In genomic region chr1:232628335-232629214, GRCh38 we compare ENCODE assay signal across 9 cellular contexts. TPM values are rescaled to one million over a fixed set of nuclear protein-coding genes. Genes with fewer than 3 reads are reported as not detected.
DNase-seq lines count a peak whose midpoint lies in the region; ATAC-seq, FAIRE-seq and TF ChIP-seq lines count a peak whose summit lies in the region.
"Had no signal": no experiment of that assay in that cellular context is flagged by ENCODE, and none has a peak within 500 bp of the region (broad histone marks: within the 10 kb centered on the region; RNA-seq: fewer than 3 reads in every experiment).

No MANE protein-coding gene starts in this region.

- no peak overlapping the region for H3K27ac ChIP-seq in GM12878 (ENCODE audit: control insufficient read depth, insufficient read depth)

- BruUV-seq in GM12878 (replicated peaks; lab: Mats Ljungman, UMichigan), result no TSS peak

- ATAC-seq in GM12878 (no peak), GM21825 (IDR thresholded peaks at IDR 0.05; ENCODE audit: unreplicated experiment) (no peak), GM21528 (IDR thresholded peaks at IDR 0.05; ENCODE audit: low FRiP score, unreplicated experiment) (no peak)
- no peak for ATAC-seq in stimulated activated naive CD8-positive, alpha-beta T cell treated with anti-CD3 and anti-CD28 coated beads, Interleukin-15, amount 100 ng/mL, for 72 hours

- 37% methylated on average over 11 of the region's 11 CpGs for WGBS in GM12878 (ENCODE audit: insufficient coverage, insufficient replicate concordance, low lambda C conversion rate, missing lambda C conversion rate)

- in situ Hi-C loops in GM12878 (cut with MboI), result no loop called here

- no peaks in the 10 kb centered on the region for H4K20me1 ChIP-seq in GM12878 (ENCODE audit: control insufficient read depth, insufficient read depth)

- no peak overlapping the region for H3K4me2 ChIP-seq in GM12878 (ENCODE audit: control insufficient read depth, insufficient read depth)

- TF ChIP-seq POLR2A in GM12878 (IDR thresholded peaks at IDR 0.05; ENCODE audit: low read depth, low read length), result no peak

- peak overlapping the region; percentile 81 to 95 for H3K27ac Mint-ChIP-seq in stimulated activated naive CD8-positive, alpha-beta T cell treated with anti-CD3 and anti-CD28 coated beads, Interleukin-15, amount 100 ng/mL, for 72 hours

- H3K4me1 Mint-ChIP-seq in stimulated activated naive CD8-positive, alpha-beta T cell treated with anti-CD3 and anti-CD28 coated beads, Interleukin-15, amount 100 ng/mL, for 72 hours, result peaks cover 34% of the 10 kb centered on the region

- RAD21 ChIA-PET in GM12878 (lab: Charles Lee; ENCODE audit: unreplicated experiment), result no interaction called here

- no peaks in the 10 kb centered on the region for H3K9me3 ChIP-seq in GM12878 (replicated peaks; ENCODE audit: control insufficient read depth, insufficient read depth, low read length)

- FAIRE-seq in GM12878 (lab: Jason Lieb, UNC) (no peak), islet of Langerhans (lab: Jason Lieb, UNC) (peak; percentile 96)
- FAIRE-seq: G401.6 had no signal

- TF ChIP-seq RAD21 in GM12878 (IDR thresholded peaks at IDR 0.05; ENCODE audit: insufficient read depth, low read depth, low read length), result 0 out of 2 replicates have a peak, but pooled peaks have one; percentile 16

- no peaks in the 10 kb centered on the region for H3K9me3 Mint-ChIP-seq in stimulated activated naive CD8-positive, alpha-beta T cell treated with anti-CD3 and anti-CD28 coated beads, Interleukin-15, amount 100 ng/mL, for 72 hours

- no peak overlapping the region for H2AFZ ChIP-seq in GM12878 (ENCODE audit: control insufficient read depth, low read depth, low read length)

- no peaks in the 10 kb centered on the region for H3K4me1 ChIP-seq in GM12878 (ENCODE audit: control insufficient read depth, insufficient read depth, low read length)

- SMC1A ChIA-PET in GM12878 (lab: Charles Lee; ENCODE audit: uncharacterized antibody, unreplicated experiment), result no interaction called here

- 0 out of 6 replicates have a peak, but pooled peaks of 1 of the 3 experiments have one; percentile 3 for TF ChIP-seq CTCF in GM12878 (IDR thresholded peaks at IDR 0.05 in 2 of 3, conservative IDR thresholded peaks at IDR 0.05 in 1 of 3; ENCODE audit: control insufficient read depth in 2 of 3, extremely low read depth in 1 of 3, insufficient read depth in 1 of 3, low read depth in 3 of 3, low read length in 3 of 3)

- no peaks in the 10 kb centered on the region for H3K36me3 ChIP-seq in GM12878 (ENCODE audit: control insufficient read depth in 2 of 2, insufficient read depth in 2 of 2, low read length in 1 of 2)

- no peak overlapping the region for H3K9ac ChIP-seq in GM12878 (ENCODE audit: control insufficient read depth, insufficient read depth, low read length)

- peak overlapping the region; percentile 92 to 94 for H3K4me3 Mint-ChIP-seq in stimulated activated naive CD8-positive, alpha-beta T cell treated with anti-CD3 and anti-CD28 coated beads, Interleukin-15, amount 100 ng/mL, for 72 hours

- H3K27me3 ChIP-seq in GM12878 (replicated peaks in 1 of 2; ENCODE audit: control insufficient read depth in 2 of 2, insufficient read depth in 2 of 2, low read length in 1 of 2), result peaks cover 2 to 22% of the 10 kb centered on the region in 2 experiments; a peak in 3 of 4 replicates

- intact Hi-C loops in GM12878 (cut with micrococcal nuclease; ENCODE audit: unreplicated experiment), result no loop called here

- H3K27me3 Mint-ChIP-seq in stimulated activated naive CD8-positive, alpha-beta T cell treated with anti-CD3 and anti-CD28 coated beads, Interleukin-15, amount 100 ng/mL, for 72 hours, result peaks cover 39% of the 10 kb centered on the region

- CTCF ChIA-PET in GM12878 (lab: Yijun Ruan, JAX), result no interaction called here

- TF ChIP-seq EP300 in GM12878 (IDR thresholded peaks at IDR 0.05; ENCODE audit: borderline replicate concordance in 1 of 2, control insufficient read depth in 1 of 2, low read depth in 2 of 2, low read length in 2 of 2), result no peak

- POLR2A ChIA-PET in GM12878 (lab: Charles Lee), result no interaction called here

- DNase-seq in NCI-H2171 treated with DMSO at 0.1 percent for 48 hours (lab: John Stamatoyannopoulos, UW), result peak; percentile 59
- DNase-seq in NCI-H2171 (lab: John Stamatoyannopoulos, UW), result no peak
- peak; percentile 46 to 63 for DNase-seq in NCI-H446 (lab: John Stamatoyannopoulos, UW)
- DNase-seq in GM12878 (ENCODE audit: low read depth, low spot score), result no peak
- peak in 1 of 2 donors; percentile 5 for DNase-seq in stimulated activated naive CD8-positive, alpha-beta T cell treated with anti-CD3 and anti-CD28 coated beads, Interleukin-15, amount 100 ng/mL, for 72 hours

- no peak overlapping the region for H3K4me3 ChIP-seq in GM12878

- no peaks in the 10 kb centered on the region for H3K79me2 ChIP-seq in GM12878 (ENCODE audit: control insufficient read depth, insufficient read depth, low read length)

TF ChIP-seq in GM12878, 131 proteins besides CTCF, POLR2A, EP300 and RAD21:
- TF ChIP-seq EZH2 (IDR thresholded peaks at IDR 0.05; ENCODE audit: borderline replicate concordance, control insufficient read depth, low read depth, low read length) (no peak), E2F4 (IDR thresholded peaks at IDR 0.05; ENCODE audit: low read depth, low read length) (no peak), IKZF2 (IDR thresholded peaks at IDR 0.05) (no peak), CREB1 (IDR thresholded peaks at IDR 0.05; ENCODE audit: low read depth) (no peak), USF1 (IDR thresholded peaks at IDR 0.05; ENCODE audit: borderline replicate concordance, extremely low read length, insufficient read depth, low read depth, low read length) (no peak), HDGF (IDR thresholded peaks at IDR 0.05) (no peak), NR2C1 (IDR thresholded peaks at IDR 0.05) (no peak)

RNA-seq across cellular contexts. Expression of gene SIPA1L2, which starts 1.4 kb away (rescaled TPM):
- not detected in 2 replicates for total RNA-seq in GM12878 (2013; cell fraction: nucleolus; rRNA removed)
- total RNA-seq in GM12878 (2014; rRNA removed) (not detected in 2 replicates), GM12878 (2014; rRNA removed; fragmentation: Illumina TruSeq; extraction: Trizol) (not detected in 2 replicates), GM12878 (2021) (0.05 and 0.18 TPM in 2 replicates)
- 0.03 TPM for polyA plus RNA-seq in GM12878 (2011; ENCODE audit: low read depth)
- polyA plus RNA-seq in GM12878 (2011; rRNA removed) (0.01 and 0.03 TPM in 2 replicates), GM12878 (2014; fragmentation: Illumina TruSeq; extraction: Trizol) (0.11 TPM in 1 of 2 replicates, not detected in the other), GM12878 (2014; fragmentation: Nextera tagmentation; extraction: Ambion mirVana) (not detected), GM12878 (2014; rRNA removed) (not detected in 2 replicates), GM12878 (2016; fragmentation: Nextera tagmentation; extraction: Ambion mirVana) (not detected)
- 0.02 and 0.03 TPM in 2 replicates for polyA plus RNA-seq in GM12878 (2011; cell fraction: cytosol; rRNA removed)
- 0.01 and 0.09 TPM in 2 replicates for polyA plus RNA-seq in GM12878 (2011; cell fraction: nucleus; rRNA removed)
- 0.04 TPM in 1 of 2 replicates, not detected in the other for polyA plus RNA-seq in GM12878 (2012)
- 0.15 TPM in 2 replicates for polyA minus RNA-seq in GM12878 (2011; rRNA and poly(A)+ RNA removed)
- not detected in 2 replicates for polyA minus RNA-seq in GM12878 (2011; cell fraction: cytosol; rRNA and poly(A)+ RNA removed)
- under 0.01 and 0.19 TPM in 2 replicates for polyA minus RNA-seq in GM12878 (2011; cell fraction: nucleus; rRNA and poly(A)+ RNA removed)

Comparison
In these comparisons a context has a peak if more than half of its experiments do, and no peak if none do; other contexts are left out.
1. DNase-seq: peak in NCI-H2171 treated with DMSO at 0.1 percent for 48 hours (single experiment) and NCI-H446 (2 of 2); none in NCI-H2171 (single experiment) and GM12878 (single experiment).